ENCODE assay signal across 11 cellular contexts in the genomic region with DNA sequence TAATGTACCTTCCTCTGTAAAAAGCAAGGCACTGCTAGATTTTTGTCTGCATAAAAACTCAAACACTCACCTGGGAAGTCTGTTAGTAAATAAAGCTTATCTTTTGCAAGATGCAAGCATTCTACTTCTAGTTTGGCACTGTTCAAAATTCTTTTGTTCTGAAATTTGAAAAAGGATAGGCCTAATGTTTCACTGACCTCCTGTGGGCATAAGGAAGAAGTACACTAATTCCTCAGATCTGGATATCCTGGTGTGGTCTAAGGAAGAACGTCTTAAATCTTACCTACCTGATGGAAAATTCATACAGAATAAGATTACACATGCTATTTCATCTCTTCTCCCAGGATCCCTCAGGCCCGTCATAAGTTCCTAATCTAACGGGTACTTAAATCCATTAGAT.
DNase-seq lines count a peak whose midpoint lies in the region; ATAC-seq and TF ChIP-seq lines count a peak whose summit lies in the region.
"Had no signal": no experiment of that assay in that cellular context is flagged by ENCODE, and none has a peak within 500 bp of the region (broad histone marks: within the 10 kb centered on the region; RNA-seq: fewer than 3 reads in every experiment).

No MANE protein-coding gene starts in this region.

- TF ChIP-seq CTCF in 22Rv1 (IDR thresholded peaks at IDR 0.05) (peak; percentile 42), foreskin keratinocyte (conservative IDR thresholded peaks at IDR 0.05) (peak; percentile 90), colonic mucosa (IDR thresholded peaks at IDR 0.05) (no peak)

- peaks cover 18% of the 10 kb centered on the region for H3K4me1 ChIP-seq in foreskin keratinocyte
- H3K4me1 ChIP-seq in colonic mucosa, result no peaks in the 10 kb centered on the region

- H3K9me3 ChIP-seq in colonic mucosa, result no peaks in the 10 kb centered on the region

- ATAC-seq in foreskin keratinocyte (peak; percentile 35), HG02759 (IDR thresholded peaks at IDR 0.05; ENCODE audit: unreplicated experiment) (no peak)
- ATAC-seq: effector memory CD8-positive, alpha-beta T cell had no signal

- H3K27me3 ChIP-seq in H7 (ENCODE audit: control insufficient read depth, insufficient read depth, low read length) (no peaks in the 10 kb centered on the region), foreskin keratinocyte (no peaks in the 10 kb centered on the region), colonic mucosa (no peaks in the 10 kb centered on the region)

- H3K36me3 ChIP-seq in H7 (replicated peaks; ENCODE audit: control insufficient read depth, insufficient read depth, low read length) (no peaks in the 10 kb centered on the region), colonic mucosa (no peaks in the 10 kb centered on the region)

- DNase-seq in H7 (peak; percentile 13), SK-N-DZ (ENCODE audit: low spot score) (peak; percentile 4), foreskin keratinocyte (peak in 1 of 2 donors; percentile 46), SHP77 treated with DMSO at 0.1 percent for 48 hours (lab: John Stamatoyannopoulos, UW) (no peak), T-helper 9 cell (no peak), colonic mucosa (no peak)
- DNase-seq: effector memory CD8-positive, alpha-beta T cell; NK-92 treated with Interleukin-12 subunit alpha and Interleukin-12 subunit beta, amount 100 ng/mL, for 24 hours; occipital lobe had no signal

- H3K9ac ChIP-seq in colonic mucosa (ENCODE audit: low read depth in 2 of 2, low read length in 2 of 2), result no peak overlapping the region

- intact Hi-C loops in colonic mucosa (cut with DNase I), result no loop called here

- H3K27ac ChIP-seq in 22Rv1 (no peak overlapping the region), foreskin keratinocyte (no peak overlapping the region), colonic mucosa (no peak overlapping the region)

- H3K4me3 ChIP-seq in H7 (ENCODE audit: insufficient read depth, low read depth, low read length), result no peak overlapping the region
- no peak overlapping the region for H3K4me3 ChIP-seq in colonic mucosa

Comparison
In these comparisons a context has a peak if more than half of its experiments do, and no peak if none do; other contexts are left out.
1. DNase-seq: peak in H7 (single experiment) and SK-N-DZ (single experiment); none in SHP77 treated with DMSO at 0.1 percent for 48 hours (single experiment), T-helper 9 cell (single experiment) and colonic mucosa (single experiment).